8 cellular contexts compared by ENCODE assay signal in the genomic region with DNA sequence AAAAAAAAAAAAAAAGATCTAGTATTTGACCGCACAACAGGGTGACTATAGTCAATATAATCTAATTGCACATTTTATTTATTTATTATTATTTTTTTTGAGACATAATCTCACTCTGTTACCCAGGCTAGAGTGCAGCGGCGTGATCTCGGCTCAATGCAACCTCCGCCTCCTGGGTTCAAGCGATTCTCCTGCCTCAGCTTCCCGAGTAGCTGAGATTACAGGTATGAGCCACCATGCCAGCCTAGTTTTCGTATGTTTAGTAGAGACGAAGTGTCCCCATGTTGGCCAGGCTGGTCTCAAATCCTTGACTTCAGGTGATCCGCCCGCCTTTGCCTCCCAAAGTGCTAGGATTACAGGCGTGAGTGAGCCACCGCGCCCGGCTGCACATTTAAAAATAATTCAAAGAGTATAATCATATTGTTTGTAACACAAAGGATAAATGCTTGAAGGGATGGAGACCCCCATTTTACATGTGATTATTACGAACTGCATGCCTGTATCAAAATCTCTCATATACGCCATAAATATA. TPM values are rescaled to one million over a fixed set of nuclear protein-coding genes. Genes with fewer than 3 reads are reported as not detected.
DNase-seq lines count a peak whose midpoint lies in the region; ATAC-seq and TF ChIP-seq lines count a peak whose summit lies in the region.

No MANE protein-coding gene starts in this region.

- ATAC-seq in natural killer cell treated with Interleukin-12 subunit alpha and Interleukin-12 subunit beta and Interleukin-15 and Interleukin-18, amount 100 ng/mL, for 72 hours, result no peak
- ATAC-seq in HG03565 (IDR thresholded peaks at IDR 0.05; ENCODE audit: unreplicated experiment) (no peak), esophagus mucosa (no peak)

- H3K36me3 Mint-ChIP-seq in dendritic cell treated with granulocyte-macrophage colony-stimulating factor and Interleukin-4, amounts not matched to agents 40 ng/mL and 50 ng/mL, for 4 days (ENCODE audit: low read depth), result peaks cover 34% of the 10 kb centered on the region
- H3K36me3 Mint-ChIP-seq in natural killer cell treated with Interleukin-12 subunit alpha and Interleukin-12 subunit beta and Interleukin-15 and Interleukin-18, amount 100 ng/mL, for 72 hours, result no peaks in the 10 kb centered on the region

- peak overlapping the region; percentile 77 for H3K27ac ChIP-seq in KOPT-K1 (ENCODE audit: low read depth, low read length, poor library complexity, severe bottlenecking)

- CTCF ChIA-PET in BJ (lab: Yijun Ruan, JAX) (no interaction called here), GM10248 (lab: Yijun Ruan, JAX) (interaction anchor here (2.0 kb wide), 1 partner anchor 24 kb away, joined by 5 read pairs; no protein-coding TSS in a partner anchor)

- H3K27me3 ChIP-seq in BJ (ENCODE audit: control insufficient read depth, insufficient read depth, low read length), result no peaks in the 10 kb centered on the region

- DNase-seq in BJ (ENCODE audit: low read depth), result no peak
- no peak for DNase-seq in natural killer cell treated with Interleukin-12 subunit alpha and Interleukin-12 subunit beta and Interleukin-15 and Interleukin-18, amount 100 ng/mL, for 72 hours (ENCODE audit: low spot score)
- DNase-seq in GM13976 (ENCODE audit: low spot score), result no peak
- no peak for DNase-seq in GM10248 (ENCODE audit: extremely low spot score)

- H3K4me3 ChIP-seq in BJ (ENCODE audit: low read depth, low read length), result peak overlapping the region; percentile 86

- POLR2A ChIA-PET in BJ (lab: Charles Lee) (no interaction called here), GM10248 (lab: Yijun Ruan, JAX) (interaction anchor here (1.4 kb wide), 1 partner anchor 7 kb away, joined by 8 read pairs; no protein-coding TSS in a partner anchor)

- peaks cover 20% of the 10 kb centered on the region for H3K4me1 Mint-ChIP-seq in dendritic cell treated with granulocyte-macrophage colony-stimulating factor and Interleukin-4, amounts not matched to agents 40 ng/mL and 50 ng/mL, for 4 days (ENCODE audit: low read depth)
- peaks cover 14 to 17% of the 10 kb centered on the region in 2 donors for H3K4me1 Mint-ChIP-seq in natural killer cell treated with Interleukin-12 subunit alpha and Interleukin-12 subunit beta and Interleukin-15 and Interleukin-18, amount 100 ng/mL, for 72 hours (ENCODE audit: low read depth in 2 of 2)

- no peaks in the 10 kb centered on the region for H3K9me3 ChIP-seq in KOPT-K1 (ENCODE audit: insufficient read depth, low read length, poor library complexity, severe bottlenecking)

- no peaks in the 10 kb centered on the region for H3K9me3 Mint-ChIP-seq in dendritic cell treated with granulocyte-macrophage colony-stimulating factor and Interleukin-4, amounts not matched to agents 40 ng/mL and 50 ng/mL, for 4 days
- H3K9me3 Mint-ChIP-seq in natural killer cell treated with Interleukin-12 subunit alpha and Interleukin-12 subunit beta and Interleukin-15 and Interleukin-18, amount 100 ng/mL, for 72 hours, result no peaks in the 10 kb centered on the region

- H3K36me3 ChIP-seq in BJ (ENCODE audit: control insufficient read depth, insufficient read depth, low read length) (peaks cover 4% of the 10 kb centered on the region), KOPT-K1 (ENCODE audit: insufficient read depth, low read length) (peaks cover 22% of the 10 kb centered on the region; the same call in 1 of the 2 replicates)

- peak overlapping the region; percentile 99 for H3K4me3 Mint-ChIP-seq in dendritic cell treated with granulocyte-macrophage colony-stimulating factor and Interleukin-4, amounts not matched to agents 40 ng/mL and 50 ng/mL, for 4 days
- peak overlapping the region; percentile 89 for H3K4me3 Mint-ChIP-seq in natural killer cell treated with Interleukin-12 subunit alpha and Interleukin-12 subunit beta and Interleukin-15 and Interleukin-18, amount 100 ng/mL, for 72 hours

- intact Hi-C loops in dendritic cell treated with granulocyte-macrophage colony-stimulating factor and Interleukin-4, amounts not matched to agents 40 ng/mL and 50 ng/mL, for 4 days (cut with micrococcal nuclease), result no loop called here

- H3K27me3 Mint-ChIP-seq in dendritic cell treated with granulocyte-macrophage colony-stimulating factor and Interleukin-4, amounts not matched to agents 40 ng/mL and 50 ng/mL, for 4 days, result no peaks in the 10 kb centered on the region
- no peaks in the 10 kb centered on the region for H3K27me3 Mint-ChIP-seq in natural killer cell treated with Interleukin-12 subunit alpha and Interleukin-12 subunit beta and Interleukin-15 and Interleukin-18, amount 100 ng/mL, for 72 hours

- TF ChIP-seq CTCF in BJ (IDR thresholded peaks at IDR 0.05; ENCODE audit: insufficient read depth, low read depth, low read length), result no peak
- no peak for TF ChIP-seq CTCF in GM13976 (IDR thresholded peaks at IDR 0.05; ENCODE audit: borderline replicate concordance, control extremely low read depth, extremely low read depth, insufficient read depth, missing control alignments)
- TF ChIP-seq CTCF in GM10248 (IDR thresholded peaks at IDR 0.05; ENCODE audit: control extremely low read depth, extremely low read depth, low read depth, missing control alignments), result no peak

- peak overlapping the region; percentile 91 for H3K27ac Mint-ChIP-seq in dendritic cell treated with granulocyte-macrophage colony-stimulating factor and Interleukin-4, amounts not matched to agents 40 ng/mL and 50 ng/mL, for 4 days
- H3K27ac Mint-ChIP-seq in natural killer cell treated with Interleukin-12 subunit alpha and Interleukin-12 subunit beta and Interleukin-15 and Interleukin-18, amount 100 ng/mL, for 72 hours, result peak overlapping the region; percentile 79 to 88

- in situ Hi-C loops in GM13976 (cut with MboI; ENCODE audit: low sequenced_read_pairs, unreplicated experiment), result no loop called here

RNA-seq across cellular contexts. Expression of a gene that starts 0.8 kb away (rescaled TPM):
- 14.6 and 23.7 TPM in 2 replicates for polyA plus RNA-seq in BJ (2011; rRNA removed)
- 15.1 and 29.6 TPM in 2 replicates for polyA minus RNA-seq in BJ (2011; rRNA and poly(A)+ RNA removed)
- total RNA-seq in natural killer cell treated with Interleukin-12 subunit alpha and Interleukin-12 subunit beta and Interleukin-15 and Interleukin-18, amount 100 ng/mL, for 72 hours, result 10 to 100 TPM; 19.0 to 39.1 TPM
- 8.1 TPM for total RNA-seq in esophagus mucosa

RNA-seq across cellular contexts. Expression of a gene that starts 1.1 kb away (rescaled TPM):
- 1.9 and 2.2 TPM in 2 replicates for polyA plus RNA-seq in BJ (2011; rRNA removed)
- polyA minus RNA-seq in BJ (2011; rRNA and poly(A)+ RNA removed), result 2.0 and 3.5 TPM in 2 replicates
- under 1 TPM in 1 of 2 donors, not detected in 1; 0.53 TPM for total RNA-seq in natural killer cell treated with Interleukin-12 subunit alpha and Interleukin-12 subunit beta and Interleukin-15 and Interleukin-18, amount 100 ng/mL, for 72 hours
- 0.28 TPM for total RNA-seq in esophagus mucosa

RNA-seq across cellular contexts. Expression of a gene that starts 33.7 kb away (rescaled TPM):
- polyA plus RNA-seq in BJ (2011; rRNA removed), result 4.9 and 6.5 TPM in 2 replicates
- polyA minus RNA-seq in BJ (2011; rRNA and poly(A)+ RNA removed), result 6.9 and 7.1 TPM in 2 replicates
- 10 to 100 TPM; 12.2 to 20.9 TPM for total RNA-seq in natural killer cell treated with Interleukin-12 subunit alpha and Interleukin-12 subunit beta and Interleukin-15 and Interleukin-18, amount 100 ng/mL, for 72 hours
- total RNA-seq in esophagus mucosa, result 5.2 TPM

RNA-seq across cellular contexts. Expression of a gene that starts 39.9 kb away (rescaled TPM):
- 17.4 and 33.3 TPM in 2 replicates for polyA plus RNA-seq in BJ (2011; rRNA removed)
- 4.0 and 5.9 TPM in 2 replicates for polyA minus RNA-seq in BJ (2011; rRNA and poly(A)+ RNA removed)
- 10 to 100 TPM; 37.3 to 57.0 TPM for total RNA-seq in natural killer cell treated with Interleukin-12 subunit alpha and Interleukin-12 subunit beta and Interleukin-15 and Interleukin-18, amount 100 ng/mL, for 72 hours
- total RNA-seq in esophagus mucosa, result 24.2 TPM

RNA-seq across cellular contexts. Expression of a gene that starts 54.9 kb away (rescaled TPM):
- polyA plus RNA-seq in BJ (2011; rRNA removed), result not detected in 2 replicates
- not detected in 2 replicates for polyA minus RNA-seq in BJ (2011; rRNA and poly(A)+ RNA removed)
- not detected for total RNA-seq in natural killer cell treated with Interleukin-12 subunit alpha and Interleukin-12 subunit beta and Interleukin-15 and Interleukin-18, amount 100 ng/mL, for 72 hours
- total RNA-seq in esophagus mucosa, result not detected
